In the genomic region with DNA sequence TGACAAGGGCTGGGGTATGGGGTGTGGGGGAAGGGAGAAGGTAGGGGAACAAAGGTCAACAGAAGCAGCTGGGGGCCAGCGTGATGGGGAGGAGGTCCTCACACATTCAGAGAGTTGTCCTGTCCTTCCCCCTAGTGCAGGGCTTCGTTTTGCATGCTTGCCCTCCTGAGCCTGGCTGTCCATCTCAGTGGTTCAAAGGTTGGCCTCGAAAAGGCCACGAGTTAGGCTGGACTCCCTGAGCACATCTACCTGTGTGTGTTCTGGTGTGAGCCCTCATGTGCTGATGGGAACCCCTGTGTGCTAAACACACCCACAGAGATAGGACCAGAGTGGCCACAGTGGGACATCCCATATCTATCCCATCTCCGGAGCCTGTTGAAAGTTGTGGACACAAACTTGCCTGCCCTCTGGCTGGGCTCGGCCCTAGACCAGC, we compare ENCODE assay signal across 19 cellular contexts. TPM values are rescaled to one million over a fixed set of nuclear protein-coding genes. Genes with fewer than 3 reads are reported as not detected.
DNase-seq lines count a peak whose midpoint lies in the region; ATAC-seq and TF ChIP-seq lines count a peak whose summit lies in the region.
"Had no signal": no experiment of that assay in that cellular context is flagged by ENCODE, and none has a peak within 500 bp of the region (broad histone marks: within the 10 kb centered on the region; RNA-seq: fewer than 3 reads in every experiment).

No MANE protein-coding gene starts in this region.

- intact Hi-C loops in esophagus squamous epithelium (cut with DNase I), result no loop called here
- intact Hi-C loops in psoas muscle (cut with DNase I), result no loop called here

- H3K27ac ChIP-seq in BLaER1, result peak overlapping the region; percentile 85
- H3K27ac ChIP-seq in GM23338 (ENCODE audit: low read depth), result no peak overlapping the region
- peak overlapping the region in 3 of 4 donors; percentile 14 to 76 (median 20) for H3K27ac ChIP-seq in esophagus squamous epithelium
- peak overlapping the region; percentile 27 for H3K27ac ChIP-seq in psoas muscle
- H3K27ac ChIP-seq: GM23248, HL-60, PC-9 had no signal

- H3F3A ChIP-seq in GM23338 (replicated peaks; ENCODE audit: low read depth), result no peaks in the 10 kb centered on the region

- 75 to 87% methylated on average over 3 to 6 of the region's 6 CpGs for WGBS in esophagus squamous epithelium, 2 donors
- WGBS in psoas muscle, 3 donors, result 76 to 81% (median 80%) methylated on average over 6 of the region's 6 CpGs

- H3K36me3 ChIP-seq in BLaER1, result no peaks in the 10 kb centered on the region
- no peaks in the 10 kb centered on the region for H3K36me3 ChIP-seq in GM23338 (ENCODE audit: insufficient read depth)
- peaks cover 0 to 77% (median 12%) of the 10 kb centered on the region in 3 donors for H3K36me3 ChIP-seq in esophagus squamous epithelium
- H3K36me3 ChIP-seq in psoas muscle (ENCODE audit: insufficient read depth in 1 of 2, low read depth in 1 of 2), result peaks cover 0 to 18% of the 10 kb centered on the region in 2 donors

- H3K9me3 ChIP-seq in BLaER1 (no peaks in the 10 kb centered on the region), esophagus squamous epithelium (no peaks in the 10 kb centered on the region), psoas muscle (no peaks in the 10 kb centered on the region)
- H3K9me3 ChIP-seq: SK-N-SH had no signal

- H3K4me1 ChIP-seq in BLaER1 (peaks cover 82% of the 10 kb centered on the region), GM23338 (ENCODE audit: insufficient read depth) (no peaks in the 10 kb centered on the region; the same call in 1 of the 2 replicates), esophagus squamous epithelium (peaks cover 0 to 89% (median 7%) of the 10 kb centered on the region in 3 donors), psoas muscle (peaks cover 18% of the 10 kb centered on the region)

- no peak overlapping the region for H2AFZ ChIP-seq in GM23338
- H2AFZ ChIP-seq: GM23248, PC-9 had no signal

- H3K27ac Mint-ChIP-seq in GM23338, result no peak overlapping the region
- H3K27ac Mint-ChIP-seq: B cell had no signal

- no peak overlapping the region for H3K9ac ChIP-seq in BLaER1
- H3K9ac ChIP-seq: GM23248, SK-N-SH had no signal

- no peaks in the 10 kb centered on the region for H3K27me3 ChIP-seq in BLaER1
- H3K27me3 ChIP-seq in GM23338 (ENCODE audit: insufficient read depth), result no peaks in the 10 kb centered on the region
- H3K27me3 ChIP-seq in esophagus squamous epithelium, result no peaks in the 10 kb centered on the region
- H3K27me3 ChIP-seq in psoas muscle (ENCODE audit: insufficient read depth in 3 of 3, low read length in 2 of 3), result no peaks in the 10 kb centered on the region

- H3K4me3 ChIP-seq in BLaER1 (no peak overlapping the region), GM23338 (no peak overlapping the region), esophagus squamous epithelium (no peak overlapping the region), psoas muscle (no peak overlapping the region)
- H3K4me3 ChIP-seq: GM23248, K562, PC-9 had no signal

- no peak overlapping the region for H3K4me3 Mint-ChIP-seq in GM23338
- H3K4me3 Mint-ChIP-seq: B cell had no signal

- 0 out of 3 replicates have a peak, but pooled peaks have one; percentile 26 for ATAC-seq in GM23338
- ATAC-seq in psoas muscle, result no peak
- ATAC-seq: K562 had no signal

- H4K20me1 ChIP-seq in BLaER1, result no peaks in the 10 kb centered on the region
- H4K20me1 ChIP-seq in GM23338 (replicated peaks; ENCODE audit: insufficient read depth), result no peaks in the 10 kb centered on the region

- no peaks in the 10 kb centered on the region for H3K9me2 ChIP-seq in GM23338 (ENCODE audit: insufficient read depth)
- H3K9me2 ChIP-seq: SK-N-SH had no signal

- no peak for TF ChIP-seq POLR2A in esophagus squamous epithelium (IDR thresholded peaks at IDR 0.05)

- DNase-seq in GM23338 (ENCODE audit: low spot score) (no peak), esophagus squamous epithelium (lab: John Stamatoyannopoulos, UW) (no peak), psoas muscle (no peak), globus pallidus (ENCODE audit: low spot score) (no peak), T1000 (lab: John Stamatoyannopoulos, UW) (no peak), NCI-H2081 treated with DMSO at 0.1 percent for 48 hours (lab: John Stamatoyannopoulos, UW) (no peak)
- no peak for DNase-seq in activated CD8-positive, alpha-beta memory T cell treated with anti-CD3 and anti-CD28 coated beads, Interleukin-2, amount 50 U/mL, for 4 hours
- DNase-seq: GM23248, NCI-H1105 treated with DMSO at 0.1 percent for 48 hours, NCI-H187, NCI-H2171, NCI-H446 treated with DMSO at 0.1 percent for 48 hours, NCI-H748 treated with DMSO at 0.1 percent for 48 hours, PC-9, SK-N-SH had no signal

- no peak for TF ChIP-seq CTCF in GM23338 (conservative IDR thresholded peaks at IDR 0.05; ENCODE audit: low read depth in 2 of 2)
- TF ChIP-seq CTCF in esophagus squamous epithelium (IDR thresholded peaks at IDR 0.05), result no peak
- TF ChIP-seq CTCF in psoas muscle (IDR thresholded peaks at IDR 0.05), result no peak

- no peaks in the 10 kb centered on the region for H3K36me3 Mint-ChIP-seq in GM23338 (ENCODE audit: low read depth)

- peaks cover 24% of the 10 kb centered on the region for H3K4me1 Mint-ChIP-seq in GM23338

- no peaks in the 10 kb centered on the region for H3K79me2 ChIP-seq in GM23338 (replicated peaks; ENCODE audit: insufficient read depth)

- peaks cover 1% of the 10 kb centered on the region for H3K27me3 Mint-ChIP-seq in GM23338 (ENCODE audit: insufficient read depth, low read depth, poor library complexity)

- H3K4me2 ChIP-seq in BLaER1 (peak overlapping the region; percentile 91), GM23338 (no peak overlapping the region)
- H3K4me2 ChIP-seq: PC-9, SK-N-SH had no signal

- H3K9me3 Mint-ChIP-seq in GM23338, result no peaks in the 10 kb centered on the region

TF ChIP-seq in GM23338, 12 proteins besides CTCF, POLR2A, EP300 and RAD21 (continues in another document):
- TF ChIP-seq POLR2AphosphoS5 (IDR thresholded peaks at IDR 0.05; ENCODE audit: low read depth) (no peak), CREB1 (CRISPR knock-in tag; IDR thresholded peaks at IDR 0.05; ENCODE audit: low read depth) (no peak), NANOG (IDR thresholded peaks at IDR 0.05; ENCODE audit: borderline replicate concordance) (no peak), ZNF331 (CRISPR knock-in tag; IDR thresholded peaks at IDR 0.05; ENCODE audit: low read depth) (no peak), EZH2phosphoT487 (IDR thresholded peaks at IDR 0.05; ENCODE audit: unreplicated experiment) (no peak), JUNB (IDR thresholded peaks at IDR 0.05; ENCODE audit: unreplicated experiment) (no peak), STAT1 (IDR thresholded peaks at IDR 0.05; ENCODE audit: unreplicated experiment) (no peak), EZH2 (IDR thresholded peaks at IDR 0.05; ENCODE audit: low read depth, unreplicated experiment) (no peak)
- TF ChIP-seq, protein P1, sequence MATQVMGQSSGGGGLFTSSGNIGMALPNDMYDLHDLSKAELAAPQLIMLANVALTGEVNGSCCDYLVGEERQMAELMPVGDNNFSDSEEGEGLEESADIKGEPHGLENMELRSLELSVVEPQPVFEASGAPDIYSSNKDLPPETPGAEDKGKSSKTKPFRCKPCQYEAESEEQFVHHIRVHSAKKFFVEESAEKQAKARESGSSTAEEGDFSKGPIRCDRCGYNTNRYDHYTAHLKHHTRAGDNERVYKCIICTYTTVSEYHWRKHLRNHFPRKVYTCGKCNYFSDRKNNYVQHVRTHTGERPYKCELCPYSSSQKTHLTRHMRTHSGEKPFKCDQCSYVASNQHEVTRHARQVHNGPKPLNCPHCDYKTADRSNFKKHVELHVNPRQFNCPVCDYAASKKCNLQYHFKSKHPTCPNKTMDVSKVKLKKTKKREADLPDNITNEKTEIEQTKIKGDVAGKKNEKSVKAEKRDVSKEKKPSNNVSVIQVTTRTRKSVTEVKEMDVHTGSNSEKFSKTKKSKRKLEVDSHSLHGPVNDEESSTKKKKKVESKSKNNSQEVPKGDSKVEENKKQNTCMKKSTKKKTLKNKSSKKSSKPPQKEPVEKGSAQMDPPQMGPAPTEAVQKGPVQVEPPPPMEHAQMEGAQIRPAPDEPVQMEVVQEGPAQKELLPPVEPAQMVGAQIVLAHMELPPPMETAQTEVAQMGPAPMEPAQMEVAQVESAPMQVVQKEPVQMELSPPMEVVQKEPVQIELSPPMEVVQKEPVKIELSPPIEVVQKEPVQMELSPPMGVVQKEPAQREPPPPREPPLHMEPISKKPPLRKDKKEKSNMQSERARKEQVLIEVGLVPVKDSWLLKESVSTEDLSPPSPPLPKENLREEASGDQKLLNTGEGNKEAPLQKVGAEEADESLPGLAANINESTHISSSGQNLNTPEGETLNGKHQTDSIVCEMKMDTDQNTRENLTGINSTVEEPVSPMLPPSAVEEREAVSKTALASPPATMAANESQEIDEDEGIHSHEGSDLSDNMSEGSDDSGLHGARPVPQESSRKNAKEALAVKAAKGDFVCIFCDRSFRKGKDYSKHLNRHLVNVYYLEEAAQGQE (IDR thresholded peaks at IDR 0.05; ENCODE audit: unreplicated experiment), result no peak
- TF ChIP-seq, protein P2, sequence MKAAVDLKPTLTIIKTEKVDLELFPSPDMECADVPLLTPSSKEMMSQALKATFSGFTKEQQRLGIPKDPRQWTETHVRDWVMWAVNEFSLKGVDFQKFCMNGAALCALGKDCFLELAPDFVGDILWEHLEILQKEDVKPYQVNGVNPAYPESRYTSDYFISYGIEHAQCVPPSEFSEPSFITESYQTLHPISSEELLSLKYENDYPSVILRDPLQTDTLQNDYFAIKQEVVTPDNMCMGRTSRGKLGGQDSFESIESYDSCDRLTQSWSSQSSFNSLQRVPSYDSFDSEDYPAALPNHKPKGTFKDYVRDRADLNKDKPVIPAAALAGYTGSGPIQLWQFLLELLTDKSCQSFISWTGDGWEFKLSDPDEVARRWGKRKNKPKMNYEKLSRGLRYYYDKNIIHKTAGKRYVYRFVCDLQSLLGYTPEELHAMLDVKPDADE (IDR thresholded peaks at IDR 0.05), result no peak

RNA-seq across cellular contexts. Expression of a gene that starts 51.9 kb away (rescaled TPM):
- 5.4 and 5.7 TPM in 2 replicates for total RNA-seq in GM23338 (2014; rRNA removed; shearing (Covaris generic))
- polyA plus RNA-seq in GM23338 (2016; fragmentation: Nextera tagmentation; extraction: Ambion mirVana) (0.52 and 0.68 TPM in 2 replicates), psoas muscle (100 to 1,000 TPM in 1 of 3 donors, 10 to 100 TPM in 2; 39.2 to 112 (median 49.9) TPM)
- total RNA-seq in esophagus squamous epithelium (100 to 1,000 TPM in 2 of 4 donors, 10 to 100 TPM in 2; 86.7 to 151 (median 105) TPM), psoas muscle (100 to 1,000 TPM in 2 of 4 donors, 10 to 100 TPM in 2; 44.3 to 123 (median 98.3) TPM)
